Comparison of ENCODE assay signal across 8 cellular contexts in the genomic region with DNA sequence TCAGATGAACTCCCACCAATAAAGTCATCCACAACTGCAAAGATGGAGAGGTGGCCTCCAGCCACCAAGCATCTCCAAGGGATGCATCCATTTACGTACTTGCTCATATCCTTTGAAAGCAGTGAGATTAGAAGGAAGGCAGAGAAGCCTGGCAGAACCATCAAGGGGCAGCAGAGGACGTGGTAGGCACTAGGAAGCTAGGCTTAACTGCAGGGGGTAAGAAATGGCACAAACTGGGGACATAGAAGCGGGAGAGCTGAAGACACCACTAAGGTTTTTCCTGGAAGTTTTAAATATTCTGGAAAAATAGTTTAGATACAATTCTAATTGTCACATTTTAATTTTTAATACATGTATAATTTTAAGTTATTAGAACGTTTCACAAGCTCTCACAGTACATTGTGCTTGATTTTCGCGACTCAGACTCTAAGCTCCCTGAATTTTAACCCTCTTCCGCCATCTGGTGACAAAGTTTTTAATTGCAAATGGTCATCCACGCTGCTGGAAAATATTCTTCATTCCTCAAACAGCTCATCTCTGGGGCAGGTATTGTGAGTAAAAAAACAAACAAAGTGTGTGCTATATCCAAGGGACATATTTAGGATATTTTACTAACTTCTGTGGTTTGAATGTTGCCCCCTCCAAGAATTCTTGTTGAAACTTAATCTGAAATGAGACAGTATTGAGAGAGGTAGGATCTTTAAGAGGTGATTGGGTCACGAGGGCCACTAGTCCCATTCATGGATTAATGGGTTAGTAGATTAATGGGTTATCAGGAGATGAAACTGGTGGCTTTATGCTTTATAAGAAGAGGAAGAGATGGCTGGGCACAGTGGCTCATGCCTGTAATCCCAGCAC. TPM values are rescaled to one million over a fixed set of nuclear protein-coding genes. Genes with fewer than 3 reads are reported as not detected.
A peak's percentile ranks its signal among the peaks of the same experiment; 100 is the strongest.
DNase-seq lines count a peak whose midpoint lies in the region; ATAC-seq and TF ChIP-seq lines count a peak whose summit lies in the region.

No MANE protein-coding gene starts in this region.

- 26% methylated on average over 9 of the region's 9 CpGs for WGBS in suprapubic skin

- H3K9me3 ChIP-seq in CD4-positive, CD25-positive, alpha-beta regulatory T cell (ENCODE audit: control insufficient read depth in 2 of 2, low read length in 2 of 2), result no peaks in the 10 kb centered on the region
- no peaks in the 10 kb centered on the region for H3K9me3 ChIP-seq in suprapubic skin

- peaks cover 0 to 1% (median 0%) of the 10 kb centered on the region in 7 donors for H3K9me3 Mint-ChIP-seq in CD4-positive, CD25-positive, alpha-beta regulatory T cell
- H3K9me3 Mint-ChIP-seq in WTC11, result no peaks in the 10 kb centered on the region

- peak; percentile 54 to 55 for ATAC-seq in CD4-positive, CD25-positive, alpha-beta regulatory T cell (ENCODE audit: low read depth in 2 of 2)
- ATAC-seq in GM21515 (IDR thresholded peaks at IDR 0.05; ENCODE audit: unreplicated experiment) (peak; percentile 39), WTC11 (peak; percentile 27), GM18868 (IDR thresholded peaks at IDR 0.05; ENCODE audit: unreplicated experiment) (no peak)

- H3K27ac ChIP-seq in CD4-positive, CD25-positive, alpha-beta regulatory T cell (ENCODE audit: insufficient read depth, low read length, poor library complexity, severe bottlenecking), result no peak overlapping the region
- H3K27ac ChIP-seq in suprapubic skin, result no peak overlapping the region

- peaks cover 34% of the 10 kb centered on the region for H3K4me1 ChIP-seq in CD4-positive, CD25-positive, alpha-beta regulatory T cell (ENCODE audit: control insufficient read depth, insufficient read depth, low read length, poor library complexity, severe bottlenecking)
- H3K4me1 ChIP-seq in suprapubic skin, result peaks cover 39% of the 10 kb centered on the region

- peaks cover 4% of the 10 kb centered on the region for H3K36me3 ChIP-seq in CD4-positive, CD25-positive, alpha-beta regulatory T cell (ENCODE audit: control insufficient read depth, insufficient read depth, low read length)
- peaks cover 13% of the 10 kb centered on the region for H3K36me3 ChIP-seq in suprapubic skin

- POLR2A ChIA-PET in WTC11 (lab: Charles Lee), result interaction anchor here (1.0 kb wide), 1 partner anchor 22 kb away, joined by 3 read pairs; no protein-coding TSS in a partner anchor

- peak; percentile 32; the same call in 1 of the 2 replicates for TF ChIP-seq CTCF in WTC11 (IDR thresholded peaks at IDR 0.05)
- peak; percentile 37 to 46 for TF ChIP-seq CTCF in suprapubic skin (IDR thresholded peaks at IDR 0.05)

- CTCF ChIA-PET in WTC11 (lab: Charles Lee), result interaction anchor here (0.7 to 2.4 kb wide), 50 partner anchors 9 to 584 kb away, joined by 3 to 34 read pairs (median 4); a partner anchor contains a TSS

- peak; percentile 38 to 77 (median 75) for DNase-seq in CD4-positive, CD25-positive, alpha-beta regulatory T cell
- DNase-seq in NCI-H2196 treated with DMSO at 0.1 percent for 48 hours (lab: John Stamatoyannopoulos, UW; ENCODE audit: unreplicated experiment), result peak; percentile 20
- peak; percentile 36 for DNase-seq in WTC11 (ENCODE audit: low spot score)
- peak; percentile 54 for DNase-seq in effector CD4-positive, alpha-beta T cell
- peak; percentile 92 for DNase-seq in medulla oblongata (ENCODE audit: extremely low spot score)
- DNase-seq in suprapubic skin (ENCODE audit: low spot score in 2 of 2), result no peak

- H3K27ac Mint-ChIP-seq in CD4-positive, CD25-positive, alpha-beta regulatory T cell, result peak overlapping the region in 2 of 3 donors; percentile 47 to 70
- no peak overlapping the region for H3K27ac Mint-ChIP-seq in WTC11

- TF ChIP-seq POLR2A in suprapubic skin (IDR thresholded peaks at IDR 0.05), result no peak

- no peak for TF ChIP-seq EP300 in suprapubic skin (IDR thresholded peaks at IDR 0.05)

- H3K4me1 Mint-ChIP-seq in CD4-positive, CD25-positive, alpha-beta regulatory T cell, result peaks cover 6 to 42% (median 22%) of the 10 kb centered on the region in 4 donors
- peaks cover 7% of the 10 kb centered on the region; the same call in 1 of the 2 replicates for H3K4me1 Mint-ChIP-seq in WTC11

- H3K36me3 Mint-ChIP-seq in CD4-positive, CD25-positive, alpha-beta regulatory T cell, result peaks cover 8% of the 10 kb centered on the region
- H3K36me3 Mint-ChIP-seq in WTC11, result peaks cover 6% of the 10 kb centered on the region; the same call in 1 of the 2 replicates

- peaks cover 14% of the 10 kb centered on the region for H3K27me3 Mint-ChIP-seq in CD4-positive, CD25-positive, alpha-beta regulatory T cell
- H3K27me3 Mint-ChIP-seq in WTC11 (ENCODE audit: low read depth), result peaks cover 37% of the 10 kb centered on the region

- no peaks in the 10 kb centered on the region for H3K27me3 ChIP-seq in CD4-positive, CD25-positive, alpha-beta regulatory T cell (ENCODE audit: control insufficient read depth, insufficient read depth, low read length)
- no peaks in the 10 kb centered on the region for H3K27me3 ChIP-seq in suprapubic skin

- H3K4me3 ChIP-seq in CD4-positive, CD25-positive, alpha-beta regulatory T cell (ENCODE audit: low read depth, low read length), result peak overlapping the region; percentile 34
- no peak overlapping the region for H3K4me3 ChIP-seq in suprapubic skin

- peak overlapping the region; percentile 7 to 90 (median 81) for H3K4me3 Mint-ChIP-seq in CD4-positive, CD25-positive, alpha-beta regulatory T cell
- peak overlapping the region; percentile 46; the same call in 1 of the 2 replicates for H3K4me3 Mint-ChIP-seq in WTC11

TF ChIP-seq in WTC11, 78 proteins besides CTCF, POLR2A, EP300 and RAD21 (continues in another document):
- TF ChIP-seq TP53 (CRISPR knock-in tag; IDR thresholded peaks at IDR 0.05) (no peak), ZNF671 (CRISPR knock-in tag; IDR thresholded peaks at IDR 0.05) (no peak), NR1H2 (CRISPR knock-in tag; IDR thresholded peaks at IDR 0.05) (no peak), MYBL2 (CRISPR knock-in tag; IDR thresholded peaks at IDR 0.05) (no peak), FOXJ3 (CRISPR knock-in tag; IDR thresholded peaks at IDR 0.05; ENCODE audit: borderline replicate concordance) (no peak)
- TF ChIP-seq, protein P1, sequence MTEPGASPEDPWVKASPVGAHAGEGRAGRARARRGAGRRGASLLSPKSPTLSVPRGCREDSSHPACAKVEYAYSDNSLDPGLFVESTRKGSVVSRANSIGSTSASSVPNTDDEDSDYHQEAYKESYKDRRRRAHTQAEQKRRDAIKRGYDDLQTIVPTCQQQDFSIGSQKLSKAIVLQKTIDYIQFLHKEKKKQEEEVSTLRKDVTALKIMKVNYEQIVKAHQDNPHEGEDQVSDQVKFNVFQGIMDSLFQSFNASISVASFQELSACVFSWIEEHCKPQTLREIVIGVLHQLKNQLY (CRISPR knock-in tag; IDR thresholded peaks at IDR 0.05), result no peak
- TF ChIP-seq, protein P2, sequence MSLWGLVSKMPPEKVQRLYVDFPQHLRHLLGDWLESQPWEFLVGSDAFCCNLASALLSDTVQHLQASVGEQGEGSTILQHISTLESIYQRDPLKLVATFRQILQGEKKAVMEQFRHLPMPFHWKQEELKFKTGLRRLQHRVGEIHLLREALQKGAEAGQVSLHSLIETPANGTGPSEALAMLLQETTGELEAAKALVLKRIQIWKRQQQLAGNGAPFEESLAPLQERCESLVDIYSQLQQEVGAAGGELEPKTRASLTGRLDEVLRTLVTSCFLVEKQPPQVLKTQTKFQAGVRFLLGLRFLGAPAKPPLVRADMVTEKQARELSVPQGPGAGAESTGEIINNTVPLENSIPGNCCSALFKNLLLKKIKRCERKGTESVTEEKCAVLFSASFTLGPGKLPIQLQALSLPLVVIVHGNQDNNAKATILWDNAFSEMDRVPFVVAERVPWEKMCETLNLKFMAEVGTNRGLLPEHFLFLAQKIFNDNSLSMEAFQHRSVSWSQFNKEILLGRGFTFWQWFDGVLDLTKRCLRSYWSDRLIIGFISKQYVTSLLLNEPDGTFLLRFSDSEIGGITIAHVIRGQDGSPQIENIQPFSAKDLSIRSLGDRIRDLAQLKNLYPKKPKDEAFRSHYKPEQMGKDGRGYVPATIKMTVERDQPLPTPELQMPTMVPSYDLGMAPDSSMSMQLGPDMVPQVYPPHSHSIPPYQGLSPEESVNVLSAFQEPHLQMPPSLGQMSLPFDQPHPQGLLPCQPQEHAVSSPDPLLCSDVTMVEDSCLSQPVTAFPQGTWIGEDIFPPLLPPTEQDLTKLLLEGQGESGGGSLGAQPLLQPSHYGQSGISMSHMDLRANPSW (CRISPR knock-in tag; conservative IDR thresholded peaks at IDR 0.05; ENCODE audit: low read depth), result no peak
- TF ChIP-seq, protein P3, sequence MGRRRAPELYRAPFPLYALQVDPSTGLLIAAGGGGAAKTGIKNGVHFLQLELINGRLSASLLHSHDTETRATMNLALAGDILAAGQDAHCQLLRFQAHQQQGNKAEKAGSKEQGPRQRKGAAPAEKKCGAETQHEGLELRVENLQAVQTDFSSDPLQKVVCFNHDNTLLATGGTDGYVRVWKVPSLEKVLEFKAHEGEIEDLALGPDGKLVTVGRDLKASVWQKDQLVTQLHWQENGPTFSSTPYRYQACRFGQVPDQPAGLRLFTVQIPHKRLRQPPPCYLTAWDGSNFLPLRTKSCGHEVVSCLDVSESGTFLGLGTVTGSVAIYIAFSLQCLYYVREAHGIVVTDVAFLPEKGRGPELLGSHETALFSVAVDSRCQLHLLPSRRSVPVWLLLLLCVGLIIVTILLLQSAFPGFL (CRISPR knock-in tag; IDR thresholded peaks at IDR 0.05; ENCODE audit: borderline replicate concordance), result no peak

RNA-seq across cellular contexts. Expression of a gene that starts 1.6 kb away (rescaled TPM):
- 14.3 TPM for total RNA-seq in CD4-positive, CD25-positive, alpha-beta regulatory T cell
- 10 to 100 TPM; 10.3 to 16.1 (median 11.9) TPM for polyA plus RNA-seq in CD4-positive, CD25-positive, alpha-beta regulatory T cell
- total RNA-seq in WTC11 (2021) (1.9 to 2.5 TPM (median 1.9 TPM) in 3 replicates), suprapubic skin (10 to 100 TPM in 2 of 4 donors, 1 to 10 TPM in 2; 7.5 to 33.6 (median 16.0) TPM)

RNA-seq across cellular contexts. Expression of a gene that starts 24.4 kb away (rescaled TPM):
- total RNA-seq in CD4-positive, CD25-positive, alpha-beta regulatory T cell, result 171 TPM
- polyA plus RNA-seq in CD4-positive, CD25-positive, alpha-beta regulatory T cell, result 100 to 1,000 TPM; 553 to 620 (median 576) TPM
- 818 to 834 TPM (median 825 TPM) in 3 replicates for total RNA-seq in WTC11 (2021)
- total RNA-seq in suprapubic skin, result 100 to 1,000 TPM; 250 to 584 (median 489) TPM

RNA-seq across cellular contexts. Expression of a gene that starts 30.5 kb away (rescaled TPM):
- 21.3 TPM for total RNA-seq in CD4-positive, CD25-positive, alpha-beta regulatory T cell
- polyA plus RNA-seq in CD4-positive, CD25-positive, alpha-beta regulatory T cell, result 10 to 100 TPM; 51.2 to 72.1 (median 58.7) TPM
- 58.7 to 68.3 TPM (median 68.1 TPM) in 3 replicates for total RNA-seq in WTC11 (2021)
- 10 to 100 TPM; 17.0 to 43.6 (median 29.2) TPM for total RNA-seq in suprapubic skin

Comparison
In these comparisons a context has a peak if more than half of its experiments do, and no peak if none do; other contexts are left out.
1. DNase-seq: peak in CD4-positive, CD25-positive, alpha-beta regulatory T cell (3 of 3), NCI-H2196 treated with DMSO at 0.1 percent for 48 hours (single experiment), WTC11 (single experiment), effector CD4-positive, alpha-beta T cell (single experiment) and medulla oblongata (single experiment); none in suprapubic skin (0 of 2).